ENCODE assay signal across 23 cellular contexts in genomic region chr17:36858119-36859002, GRCh38.
DNase-seq lines count a peak whose midpoint lies in the region; ATAC-seq, FAIRE-seq and TF ChIP-seq lines count a peak whose summit lies in the region.
"Had no signal": no experiment of that assay in that cellular context is flagged by ENCODE, and none has a peak within 500 bp of the region (broad histone marks: within the 10 kb centered on the region; RNA-seq: fewer than 3 reads in every experiment).

No MANE protein-coding gene starts in this region.

- H3K27ac ChIP-seq in HepG2 (ENCODE audit: extremely low read length, insufficient read depth, low read length), result no peak overlapping the region
- no peak overlapping the region for H3K27ac ChIP-seq in right lobe of liver
- H3K27ac ChIP-seq in PC-9, result peak overlapping the region; percentile 57
- H3K27ac ChIP-seq: heart left ventricle, suprapubic skin, uterus had no signal

- FAIRE-seq in HepG2 (lab: Jason Lieb, UNC) (no peak), urothelium cell line (lab: Jason Lieb, UNC) (no peak)
- FAIRE-seq: A204.1, GM19239 had no signal

- H3F3A ChIP-seq in PC-9 (ENCODE audit: insufficient read depth, low read depth), result peaks cover 32% of the 10 kb centered on the region

- WGBS in HepG2 (ENCODE audit: low lambda C conversion rate), result 59% methylated on average over 11 of the region's 20 CpGs
- WGBS in right lobe of liver (ENCODE audit: insufficient coverage, low coverage, low lambda C conversion rate, missing lambda C conversion rate), result 77% methylated on average over 9 of the region's 20 CpGs

- no peaks in the 10 kb centered on the region for H3K9me2 ChIP-seq in PC-9 (ENCODE audit: insufficient read depth)

- TF ChIP-seq EP300 in HepG2 (IDR thresholded peaks at IDR 0.05; ENCODE audit: low read depth in 2 of 2, low read length in 2 of 2) (no peak), HepG2 (CRISPR knock-in tag; IDR thresholded peaks at IDR 0.05; ENCODE audit: borderline replicate concordance) (no peak)

- H3K79me2 ChIP-seq in HepG2 (ENCODE audit: insufficient read depth, low read length) (no peaks in the 10 kb centered on the region), PC-9 (ENCODE audit: low read depth) (no peaks in the 10 kb centered on the region)

- BruUV-seq in HepG2 (replicated peaks; lab: Mats Ljungman, UMichigan), result no TSS peak
- no TSS peak for BruUV-seq in PC-9 (replicated peaks; lab: Mats Ljungman, UMichigan)

- H4K20me1 ChIP-seq in HepG2 (ENCODE audit: insufficient read depth, low read length), result no peaks in the 10 kb centered on the region
- no peaks in the 10 kb centered on the region for H4K20me1 ChIP-seq in PC-9 (ENCODE audit: insufficient read depth)

- TF ChIP-seq POLR2A in HepG2 (IDR thresholded peaks at IDR 0.05; ENCODE audit: insufficient read depth in 1 of 2, low read depth in 2 of 2, low read length in 2 of 2), result no peak
- no peak for TF ChIP-seq POLR2A in right lobe of liver (IDR thresholded peaks at IDR 0.05)

- no peak overlapping the region for H2AFZ ChIP-seq in HepG2 (ENCODE audit: low read length)
- no peak overlapping the region for H2AFZ ChIP-seq in PC-9

- TF ChIP-seq CTCF in HepG2 (CRISPR knock-in tag; IDR thresholded peaks at IDR 0.05) (no peak), right lobe of liver (IDR thresholded peaks at IDR 0.05) (no peak), PC-9 (conservative IDR thresholded peaks at IDR 0.05) (no peak), epithelial cell of esophagus (IDR thresholded peaks at IDR 0.05; ENCODE audit: insufficient read depth, low read depth, low read length, missing control alignments) (no peak)

- no peaks in the 10 kb centered on the region for H3K9me3 ChIP-seq in HepG2 (ENCODE audit: low read length)
- no peaks in the 10 kb centered on the region for H3K9me3 ChIP-seq in right lobe of liver
- H3K9me3 ChIP-seq in PC-9 (ENCODE audit: insufficient read depth, low read depth), result no peaks in the 10 kb centered on the region
- H3K9me3 ChIP-seq: heart left ventricle, suprapubic skin, uterus had no signal

- TF ChIP-seq RAD21 in HepG2 (CRISPR knock-in tag; IDR thresholded peaks at IDR 0.05), result no peak

- POLR2A ChIA-PET in HepG2 (lab: Yijun Ruan, JAX) (no interaction called here), PC-9 (lab: Charles Lee; ENCODE audit: unreplicated experiment) (interaction anchor here (0.5 kb wide), 1 partner anchor 62 kb away, joined by 4 read pairs; no protein-coding TSS in a partner anchor)

- H3K4me3 ChIP-seq in HepG2 (replicated peaks in 1 of 3; ENCODE audit: insufficient read depth in 1 of 3, low read depth in 2 of 3, low read length in 3 of 3) (peak overlapping the region in 1 of 3 experiments; percentile 50; a peak in 1 of 6 replicates), right lobe of liver (no peak overlapping the region), PC-9 (no peak overlapping the region), epithelial cell of esophagus (ENCODE audit: low read length) (no peak overlapping the region)
- H3K4me3 ChIP-seq: heart left ventricle, suprapubic skin, uterus had no signal

- in situ Hi-C loops in HepG2 (cut with HindIII; ENCODE audit: extremely low pct_ligation_motif_present, low pct_unique_long_range_greater_than_20kb), result no loop called here

- H3K36me3 ChIP-seq in HepG2 (replicated peaks in 1 of 2; ENCODE audit: control insufficient read depth in 1 of 2, insufficient read depth in 2 of 2, low read length in 2 of 2) (no peaks in the 10 kb centered on the region), right lobe of liver (no peaks in the 10 kb centered on the region), PC-9 (ENCODE audit: low read depth) (no peaks in the 10 kb centered on the region)
- H3K36me3 ChIP-seq: heart left ventricle, suprapubic skin, uterus had no signal

- DNase-seq in HepG2 (ENCODE audit: low spot score) (peak; percentile 41), right lobe of liver (no peak), PC-9 (peak; percentile 65 to 83), epithelial cell of esophagus (ENCODE audit: low read depth) (peak; percentile 74), urothelium cell line (ENCODE audit: low spot score) (peak; percentile 45), KG1 (lab: John Stamatoyannopoulos, UW) (no peak)
- DNase-seq: activated CD4-positive, alpha-beta T cell treated with anti-CD3 and anti-CD28 coated beads, Interleukin-2, amount 50 U/mL, for 1 hour; activated naive CD4-positive, alpha-beta T cell treated with anti-CD3 and anti-CD28 coated beads, Interleukin-2, amount 50 U/mL, for 16 hours; AML-193; CD8-positive, alpha-beta T cell; DMS79; heart left ventricle; MM.1S; naive B cell; NCI-H1436; stimulated activated CD4-positive, alpha-beta T cell treated with anti-CD3 and anti-CD28 coated beads, Interleukin-4, amount 100 ng/mL, for 24 hours; stimulated activated naive B cell treated with anti-CD40 and anti-IgM and Interleukin-4, amounts not matched to agents 10 μg/mL and 1 μg/mL and 100 μg/mL, for 72 hours; uterus had no signal

- H3K27me3 ChIP-seq in HepG2 (ENCODE audit: control insufficient read depth in 1 of 2, insufficient read depth in 2 of 2, low read length in 2 of 2) (peaks cover 2 to 4% of the 10 kb centered on the region in 2 experiments; a peak in 1 of 5 replicates), right lobe of liver (no peaks in the 10 kb centered on the region), PC-9 (ENCODE audit: insufficient read depth, low read depth) (no peaks in the 10 kb centered on the region)
- H3K27me3 ChIP-seq: uterus had no signal

- H3K9ac ChIP-seq in HepG2 (ENCODE audit: insufficient read depth, low read depth, low read length), result no peak overlapping the region

- H3K4me2 ChIP-seq in HepG2 (ENCODE audit: low read depth, low read length) (peak overlapping the region; percentile 58), PC-9 (peak overlapping the region; percentile 41)

- ATAC-seq in HepG2 (peak; percentile 57), right lobe of liver (no peak), GM21723 (IDR thresholded peaks at IDR 0.05; ENCODE audit: unreplicated experiment) (no peak), GM21367 (IDR thresholded peaks at IDR 0.05; ENCODE audit: unreplicated experiment) (no peak)
- ATAC-seq: CD8-positive, alpha-beta T cell; heart left ventricle; stimulated activated naive B cell treated with anti-CD40 and anti-IgM and Interleukin-4, amounts not matched to agents 10 μg/mL and 1 μg/mL and 100 μg/mL, for 72 hours had no signal

- H3K4me1 ChIP-seq in HepG2 (ENCODE audit: insufficient read depth, low read length), result peaks cover 41% of the 10 kb centered on the region
- H3K4me1 ChIP-seq in right lobe of liver, result no peaks in the 10 kb centered on the region
- peaks cover 29% of the 10 kb centered on the region for H3K4me1 ChIP-seq in PC-9 (replicated peaks; ENCODE audit: insufficient read depth)
- H3K4me1 ChIP-seq: heart left ventricle, uterus had no signal

- CTCF ChIA-PET in HepG2 (lab: Yijun Ruan, JAX; ENCODE audit: low intra/inter-chr PET ratio, low total read pairs) (no interaction called here), PC-9 (lab: Charles Lee) (interaction anchor here (0.6 kb wide), 1 partner anchor 1483 kb away, joined by 4 read pairs; no protein-coding TSS in a partner anchor)

- intact Hi-C loops in HepG2 (cut with micrococcal nuclease; ENCODE audit: unreplicated experiment), result no loop called here
- intact Hi-C loops in right lobe of liver (cut with DNase I), result no loop called here
- intact Hi-C loops in PC-9 (cut with micrococcal nuclease; ENCODE audit: unreplicated experiment), result no loop called here

TF ChIP-seq in HepG2, 621 proteins besides CTCF, POLR2A, EP300 and RAD21:
- TF ChIP-seq ZNF644 (CRISPR knock-in tag; IDR thresholded peaks at IDR 0.05; ENCODE audit: low read depth) (no peak), BCL6 (CRISPR knock-in tag; IDR thresholded peaks at IDR 0.05) (0 out of 2 replicates have a peak, but pooled peaks have one; percentile 7), TFAP4 (IDR thresholded peaks at IDR 0.05; ENCODE audit: borderline replicate concordance, low read depth) (peak; percentile 38; the same call in 1 of the 2 replicates), HNF4G (IDR thresholded peaks at IDR 0.05; ENCODE audit: borderline replicate concordance, low read depth, low read length) (peak; percentile 24; the same call in 1 of the 2 replicates), HNF4G (CRISPR knock-in tag; IDR thresholded peaks at IDR 0.05; ENCODE audit: borderline replicate concordance, low read depth) (no peak), TBP (CRISPR knock-in tag; IDR thresholded peaks at IDR 0.05) (no peak), TEAD3 (CRISPR knock-in tag; optimal IDR thresholded peaks at IDR 0.05; ENCODE audit: borderline replicate concordance) (peak; percentile 67), ADNP (CRISPR knock-in tag; IDR thresholded peaks at IDR 0.05) (no peak), ZNF629 (CRISPR knock-in tag; conservative IDR thresholded peaks at IDR 0.05) (peak; percentile 38; the same call in 1 of the 2 replicates), ZFX (CRISPR knock-in tag; IDR thresholded peaks at IDR 0.05; ENCODE audit: low read depth) (0 out of 2 replicates have a peak, but pooled peaks have one; percentile 27), HNF4A (CRISPR knock-in tag; IDR thresholded peaks at IDR 0.05) (peak; percentile 54), NR2C2 (CRISPR knock-in tag; IDR thresholded peaks at IDR 0.05; ENCODE audit: borderline replicate concordance) (0 out of 2 replicates have a peak, but pooled peaks have one; percentile 20), NR2F1 (CRISPR knock-in tag; IDR thresholded peaks at IDR 0.05) (peak in 1 of 2 experiments; percentile 47; a peak in 2 of 4 replicates)

Comparison
In these comparisons a context has a peak if more than half of its experiments do, and no peak if none do; other contexts are left out.
1. DNase-seq: peak in HepG2 (single experiment), PC-9 (2 of 2), epithelial cell of esophagus (single experiment) and urothelium cell line (single experiment); none in right lobe of liver (0 of 3) and KG1 (single experiment).